Comparison of ENCODE assay signal across 1 cellular context in genomic region chr19:15091918-15092753, GRCh38.
A peak's percentile ranks its signal among the peaks of the same experiment; 100 is the strongest.
TF ChIP-seq lines count a peak whose summit lies in the region.

No MANE protein-coding gene starts in this region.

TF ChIP-seq in HepG2, 621 proteins besides CTCF, POLR2A, EP300 and RAD21:
- TF ChIP-seq STAG1 (CRISPR knock-in tag; IDR thresholded peaks at IDR 0.05) = peak; percentile 67
- TF ChIP-seq, protein P1, sequence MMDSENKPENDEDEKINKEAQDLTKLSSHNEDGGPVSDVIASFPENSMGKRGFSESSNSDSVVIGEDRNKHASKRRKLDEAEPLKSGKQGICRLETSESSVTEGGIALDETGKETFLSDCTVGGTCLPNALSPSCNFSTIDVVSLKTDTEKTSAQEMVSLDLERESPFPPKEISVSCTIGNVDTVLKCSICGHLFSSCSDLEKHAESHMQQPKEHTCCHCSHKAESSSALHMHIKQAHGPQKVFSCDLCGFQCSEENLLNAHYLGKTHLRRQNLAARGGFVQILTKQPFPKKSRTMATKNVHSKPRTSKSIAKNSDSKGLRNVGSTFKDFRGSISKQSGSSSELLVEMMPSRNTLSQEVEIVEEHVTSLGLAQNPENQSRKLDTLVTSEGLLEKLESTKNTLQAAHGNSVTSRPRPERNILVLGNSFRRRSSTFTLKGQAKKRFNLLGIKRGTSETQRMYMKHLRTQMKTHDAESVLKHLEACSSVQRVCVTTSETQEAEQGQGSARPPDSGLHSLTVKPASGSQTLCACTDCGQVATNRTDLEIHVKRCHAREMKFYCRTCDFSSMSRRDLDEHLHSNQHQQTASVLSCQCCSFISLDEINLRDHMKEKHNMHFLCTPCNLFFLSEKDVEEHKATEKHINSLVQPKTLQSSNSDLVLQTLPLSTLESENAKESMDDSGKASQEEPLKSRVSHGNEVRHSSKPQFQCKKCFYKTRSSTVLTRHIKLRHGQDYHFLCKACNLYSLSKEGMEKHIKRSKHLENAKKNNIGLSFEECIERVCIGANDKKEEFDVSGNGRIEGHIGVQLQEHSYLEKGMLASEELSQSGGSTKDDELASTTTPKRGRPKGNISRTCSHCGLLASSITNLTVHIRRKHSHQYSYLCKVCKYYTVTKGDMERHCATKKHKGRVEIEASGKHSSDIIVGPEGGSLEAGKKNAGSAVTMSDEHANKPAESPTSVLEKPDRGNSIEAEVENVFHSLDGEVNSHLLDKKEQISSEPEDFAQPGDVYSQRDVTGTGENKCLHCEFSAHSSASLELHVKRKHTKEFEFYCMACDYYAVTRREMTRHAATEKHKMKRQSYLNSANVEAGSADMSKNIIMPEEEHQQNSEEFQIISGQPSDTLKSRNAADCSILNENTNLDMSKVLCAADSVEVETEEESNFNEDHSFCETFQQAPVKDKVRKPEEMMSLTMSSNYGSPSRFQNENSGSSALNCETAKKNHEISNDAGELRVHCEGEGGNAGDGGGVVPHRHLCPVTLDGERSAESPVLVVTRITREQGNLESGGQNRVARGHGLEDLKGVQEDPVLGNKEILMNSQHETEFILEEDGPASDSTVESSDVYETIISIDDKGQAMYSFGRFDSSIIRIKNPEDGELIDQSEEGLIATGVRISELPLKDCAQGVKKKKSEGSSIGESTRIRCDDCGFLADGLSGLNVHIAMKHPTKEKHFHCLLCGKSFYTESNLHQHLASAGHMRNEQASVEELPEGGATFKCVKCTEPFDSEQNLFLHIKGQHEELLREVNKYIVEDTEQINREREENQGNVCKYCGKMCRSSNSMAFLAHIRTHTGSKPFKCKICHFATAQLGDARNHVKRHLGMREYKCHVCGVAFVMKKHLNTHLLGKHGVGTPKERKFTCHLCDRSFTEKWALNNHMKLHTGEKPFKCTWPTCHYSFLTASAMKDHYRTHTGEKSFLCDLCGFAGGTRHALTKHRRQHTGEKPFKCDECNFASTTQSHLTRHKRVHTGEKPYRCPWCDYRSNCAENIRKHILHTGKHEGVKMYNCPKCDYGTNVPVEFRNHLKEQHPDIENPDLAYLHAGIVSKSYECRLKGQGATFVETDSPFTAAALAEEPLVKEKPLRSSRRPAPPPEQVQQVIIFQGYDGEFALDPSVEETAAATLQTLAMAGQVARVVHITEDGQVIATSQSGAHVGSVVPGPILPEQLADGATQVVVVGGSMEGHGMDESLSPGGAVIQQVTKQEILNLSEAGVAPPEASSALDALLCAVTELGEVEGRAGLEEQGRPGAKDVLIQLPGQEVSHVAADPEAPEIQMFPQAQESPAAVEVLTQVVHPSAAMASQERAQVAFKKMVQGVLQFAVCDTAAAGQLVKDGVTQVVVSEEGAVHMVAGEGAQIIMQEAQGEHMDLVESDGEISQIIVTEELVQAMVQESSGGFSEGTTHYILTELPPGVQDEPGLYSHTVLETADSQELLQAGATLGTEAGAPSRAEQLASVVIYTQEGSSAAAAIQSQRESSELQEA (CRISPR knock-in tag; IDR thresholded peaks at IDR 0.05; ENCODE audit: not compliant biosample characterization) = no peak
- no peak for TF ChIP-seq NFKB2 (CRISPR knock-in tag; IDR thresholded peaks at IDR 0.05; ENCODE audit: borderline replicate concordance)
- no peak for TF ChIP-seq ZNF496 (CRISPR knock-in tag; IDR thresholded peaks at IDR 0.05; ENCODE audit: insufficient replicate concordance)
- peak; percentile 20; the same call in 1 of the 2 replicates for TF ChIP-seq SMC3 (IDR thresholded peaks at IDR 0.05; ENCODE audit: low read length)
- peak; percentile 95 for TF ChIP-seq ZNF362 (CRISPR knock-in tag; IDR thresholded peaks at IDR 0.05; ENCODE audit: borderline replicate concordance)
